9 cellular contexts compared by ENCODE assay signal in genomic region chr12:121801601-121802484, GRCh38. TPM values are rescaled to one million over a fixed set of nuclear protein-coding genes. Genes with fewer than 3 reads are reported as not detected.
DNase-seq lines count a peak whose midpoint lies in the region; ATAC-seq, FAIRE-seq and TF ChIP-seq lines count a peak whose summit lies in the region.
"Had no signal": no experiment of that assay in that cellular context is flagged by ENCODE, and none has a peak within 500 bp of the region (broad histone marks: within the 10 kb centered on the region; RNA-seq: fewer than 3 reads in every experiment).

No MANE protein-coding gene starts in this region.

- peak overlapping the region; percentile 100; the same call in 1 of the 2 replicates for H4K8ac ChIP-seq in H1 (ENCODE audit: extremely low read depth, insufficient read depth, low read length)

- peak in 1 of 2 experiments; percentile 67; a peak in 1 of 3 replicates for TF ChIP-seq POLR2A in H1 (IDR thresholded peaks at IDR 0.05; ENCODE audit: control extremely low read depth in 1 of 2, low read depth in 2 of 2, low read length in 2 of 2)

- DNase-seq in Daoy (ENCODE audit: low read depth) = peak; percentile 54
- DNase-seq in NCI-H1105 treated with DMSO at 0.1 percent for 48 hours (lab: John Stamatoyannopoulos, UW) = peak; percentile 84
- DNase-seq in H1 (ENCODE audit: low read depth in 1 of 2, low spot score in 2 of 2) = no peak
- no peak for DNase-seq in HK-2 (ENCODE audit: unreplicated experiment)
- no peak for DNase-seq in islet precursor cell

- peak overlapping the region; percentile 96 for H2BK5ac ChIP-seq in H1 (ENCODE audit: low read depth, low read length)

- peak overlapping the region; percentile 87 for H3K4ac ChIP-seq in H1 (replicated peaks; ENCODE audit: insufficient read length, low read depth, low read length)

- no peak overlapping the region for H2BK20ac ChIP-seq in H1 (ENCODE audit: low read length)

- peaks cover 9% of the 10 kb centered on the region for H3K79me1 ChIP-seq in H1 (ENCODE audit: low read depth, low read length)

- ATAC-seq in GM18498 (IDR thresholded peaks at IDR 0.05; ENCODE audit: unreplicated experiment) = no peak

- H2BK12ac ChIP-seq in H1 (ENCODE audit: low read depth, low read length) = peak overlapping the region; percentile 41; the same call in 1 of the 2 replicates

- CTCF ChIA-PET in H1 (lab: Charles Lee; ENCODE audit: partially characterized antibody) = interaction anchor here (0.6 to 12.0 kb wide), 7 partner anchors 6 to 133 kb away, joined by 3 to 363 read pairs (median 6); partner anchors contain the start of genes PSMD9 and RHOF

- TF ChIP-seq EP300 in H1 (IDR thresholded peaks at IDR 0.05; ENCODE audit: borderline replicate concordance in 1 of 2, low read depth in 2 of 2, low read length in 2 of 2) = no peak

- peak overlapping the region; percentile 69 for H2AK5ac ChIP-seq in H1 (ENCODE audit: low read depth, low read length)

- peaks cover 11 to 35% (median 25%) of the 10 kb centered on the region in 4 experiments for H3K4me1 ChIP-seq in H1 (replicated peaks in 1 of 4; ENCODE audit: control insufficient read depth in 3 of 4, insufficient read depth in 4 of 4, low read length in 3 of 4)
- H3K4me1 ChIP-seq in muscle layer of colon (ENCODE audit: insufficient read depth, low read length) = peaks cover 36% of the 10 kb centered on the region

- H3K4me2 ChIP-seq in H1 (ENCODE audit: insufficient read depth in 1 of 2, low read depth in 2 of 2, low read length in 2 of 2) = peak overlapping the region; percentile 83 to 92

- no peaks in the 10 kb centered on the region for H3K9me3 ChIP-seq in H1 (ENCODE audit: insufficient read depth in 2 of 2, low read depth in 1 of 2, low read length in 1 of 2)
- H3K9me3 ChIP-seq in muscle layer of colon (ENCODE audit: low read length) = no peaks in the 10 kb centered on the region

- peaks cover 0 to 43% of the 10 kb centered on the region in 2 experiments; a peak in 2 of 4 replicates for H3K79me2 ChIP-seq in H1 (ENCODE audit: control insufficient read depth in 1 of 2, insufficient read depth in 2 of 2, low read length in 2 of 2)

- H2AFZ ChIP-seq in H1 (ENCODE audit: low read length) = no peak overlapping the region

- H4K20me1 ChIP-seq in H1 (replicated peaks in 1 of 2; ENCODE audit: control insufficient read depth in 1 of 2, insufficient read depth in 2 of 2, low read length in 2 of 2) = peaks cover 8 to 10% of the 10 kb centered on the region in 2 experiments

- no peak for TF ChIP-seq RAD21 in H1 (IDR thresholded peaks at IDR 0.05 in 1 of 2, conservative IDR thresholded peaks at IDR 0.05 in 1 of 2; ENCODE audit: low read depth in 2 of 2, low read length in 2 of 2)

- peak overlapping the region; percentile 83 for H4K91ac ChIP-seq in H1 (replicated peaks; ENCODE audit: insufficient read length, low read length)

- H3K9ac ChIP-seq in H1 (replicated peaks in 1 of 4; ENCODE audit: extremely low read depth in 1 of 4, low read depth in 3 of 4, low read length in 3 of 4) = peak overlapping the region; percentile 93 to 100 (median 98)
- peak overlapping the region; percentile 97 for H3K9ac ChIP-seq in muscle layer of colon (ENCODE audit: low read length)

- TF ChIP-seq CTCF in WI38 (IDR thresholded peaks at IDR 0.05; ENCODE audit: low read depth, low read length) (no peak), H1 (IDR thresholded peaks at IDR 0.05; ENCODE audit: control extremely low read depth in 1 of 3, insufficient read depth in 1 of 3, low read depth in 1 of 3, low read length in 3 of 3) (no peak)

- H2BK120ac ChIP-seq in H1 (replicated peaks; ENCODE audit: low read depth, low read length) = peak overlapping the region; percentile 51

- H3K14ac ChIP-seq in H1 (ENCODE audit: insufficient read length) = no peak overlapping the region

- H3K23me2 ChIP-seq in H1 (ENCODE audit: low read depth, low read length) = peaks cover 30% of the 10 kb centered on the region

- no peak overlapping the region for H3K23ac ChIP-seq in H1 (ENCODE audit: insufficient read length)

- H3K18ac ChIP-seq in H1 (ENCODE audit: extremely low read depth, low read length) = peak overlapping the region; percentile 72

- no peaks in the 10 kb centered on the region for H3K27me3 ChIP-seq in H1 (replicated peaks in 1 of 4; ENCODE audit: control insufficient read depth in 3 of 4, extremely low read depth in 1 of 4, insufficient read depth in 3 of 4, low read length in 3 of 4)
- H3K27me3 ChIP-seq in muscle layer of colon (ENCODE audit: control insufficient read depth in 1 of 2, insufficient read depth in 2 of 2, low read length in 2 of 2) = no peaks in the 10 kb centered on the region

- peak overlapping the region; percentile 80 for H3K4me3 ChIP-seq in WI38 (ENCODE audit: low read depth, low read length)
- H3K4me3 ChIP-seq in H1 (ENCODE audit: extremely low read depth in 1 of 4, insufficient read depth in 2 of 4, low read depth in 3 of 4, low read length in 4 of 4) = peak overlapping the region; percentile 70 to 88 (median 81)
- H3K4me3 ChIP-seq in muscle layer of colon (ENCODE audit: low read depth in 1 of 2, low read length in 2 of 2) = peak overlapping the region; percentile 60 to 76

- POLR2A ChIA-PET in H1 (lab: Charles Lee; ENCODE audit: partially characterized antibody) = interaction anchor here (0.6 to 34.9 kb wide), 27 partner anchors 2 to 325 kb away, joined by 3 to 958 read pairs (median 3); partner anchors contain the start of genes CFAP251, ORAI1, PSMD9 and RHOF

- WGBS in H1 (ENCODE audit: extremely low coverage in 1 of 2, insufficient coverage in 1 of 2, insufficient read length in 1 of 2, insufficient replicate concordance in 2 of 2, low coverage in 1 of 2, low lambda C conversion rate in 2 of 2, missing lambda C conversion rate in 1 of 2), 2 experiments = 2% methylated on average over 18 of the region's 18 CpGs; no CpG with 5 or more reads in 1 of the 2 experiments

- no peak for FAIRE-seq in H1 (lab: Jason Lieb, UNC)

- H4K5ac ChIP-seq in H1 (ENCODE audit: insufficient read length, low read depth, low read length) = peak overlapping the region; percentile 81

- H3K36me3 ChIP-seq in H1 (ENCODE audit: control insufficient read depth in 2 of 4, insufficient read depth in 4 of 4, low read length in 3 of 4) (peaks cover 0 to 16% (median 1%) of the 10 kb centered on the region in 4 experiments; a peak in 3 of 8 replicates), muscle layer of colon (ENCODE audit: insufficient read depth, low read length) (peaks cover 11% of the 10 kb centered on the region)

- H3K27ac ChIP-seq in H1 (ENCODE audit: low read depth, low read length) (peak overlapping the region; percentile 97), muscle layer of colon (ENCODE audit: low read depth, low read length) (peak overlapping the region; percentile 91)

- H3K56ac ChIP-seq in H1 (replicated peaks; ENCODE audit: insufficient read length, low read depth, low read length) = peak overlapping the region; percentile 93

- H2BK15ac ChIP-seq in H1 (ENCODE audit: low read length) = no peak overlapping the region

TF ChIP-seq in H1, 55 proteins besides CTCF, POLR2A, EP300 and RAD21:
- TF ChIP-seq PHF8 (conservative IDR thresholded peaks at IDR 0.05; ENCODE audit: low read depth, low read length) = 0 out of 2 replicates have a peak, but pooled peaks have one; percentile 2
- peak; percentile 13 for TF ChIP-seq ASH2L (IDR thresholded peaks at IDR 0.05; ENCODE audit: low read length)
- peak; percentile 71 for TF ChIP-seq TBP (IDR thresholded peaks at IDR 0.05; ENCODE audit: low read depth, low read length)
- peak; percentile 55 for TF ChIP-seq TAF7 (optimal IDR thresholded peaks at IDR 0.05; ENCODE audit: borderline replicate concordance, low read depth, low read length)
- TF ChIP-seq TAF1 (IDR thresholded peaks at IDR 0.05; ENCODE audit: low read depth, low read length) = peak; percentile 78
- TF ChIP-seq MAFK (IDR thresholded peaks at IDR 0.05; ENCODE audit: low read depth, low read length) = no peak
- peak; percentile 56; the same call in 1 of the 2 replicates for TF ChIP-seq CHD1 (IDR thresholded peaks at IDR 0.05; ENCODE audit: low read depth, low read length)
- no peak for TF ChIP-seq TCF12 (IDR thresholded peaks at IDR 0.05; ENCODE audit: low read depth, low read length)

RNA-seq across cellular contexts. Expression of gene SETD1B, which starts 2.0 kb away (rescaled TPM):
- 2.3 and 2.6 TPM in 2 replicates for total RNA-seq in Daoy (2014; rRNA removed; shearing (Covaris generic))
- 17.7 and 17.8 TPM in 2 replicates for total RNA-seq in H1 (2021; fragmentation: NEBNext Ultra II Directional; extraction: Animal tissue kit (Norgen Biotek cat#: 25700))
- polyA plus RNA-seq in H1 (2011; rRNA removed) = 1.3 and 2.3 TPM in 2 replicates
- 1.2 TPM for polyA plus RNA-seq in H1 (2011; cell fraction: cytosol; rRNA removed)
- polyA plus RNA-seq in H1 (2011; cell fraction: nucleus; rRNA removed) = 4.1 TPM
- polyA plus RNA-seq in H1 (2012, experiment 1 of 2) = 6.5 to 10.1 TPM (median 8.7 TPM) in 4 replicates
- polyA plus RNA-seq in H1 (2012, experiment 2 of 2) = 4.9 TPM
- 6.6 TPM for polyA plus RNA-seq in H1 (2013, experiment 1 of 2)
- 5.8 TPM for polyA plus RNA-seq in H1 (2013, experiment 2 of 2)
- polyA minus RNA-seq in H1 (2011; rRNA and poly(A)+ RNA removed) = 1.5 and 2.3 TPM in 2 replicates
- polyA minus RNA-seq in H1 (2011; cell fraction: cytosol; rRNA and poly(A)+ RNA removed) = 5.3 TPM
- polyA minus RNA-seq in H1 (2011; cell fraction: nucleus; rRNA and poly(A)+ RNA removed) = 4.7 TPM

RNA-seq across cellular contexts. Expression of gene RHOF, which starts 8.4 kb away (rescaled TPM):
- 16.1 and 19.1 TPM in 2 replicates for total RNA-seq in Daoy (2014; rRNA removed; shearing (Covaris generic))
- 31.0 and 31.9 TPM in 2 replicates for total RNA-seq in H1 (2021; fragmentation: NEBNext Ultra II Directional; extraction: Animal tissue kit (Norgen Biotek cat#: 25700))
- 23.8 and 33.2 TPM in 2 replicates for polyA plus RNA-seq in H1 (2011; rRNA removed)
- 24.2 TPM for polyA plus RNA-seq in H1 (2011; cell fraction: cytosol; rRNA removed)
- 46.5 TPM for polyA plus RNA-seq in H1 (2011; cell fraction: nucleus; rRNA removed)
- polyA plus RNA-seq in H1 (2012, experiment 1 of 2) = 13.3 to 22.8 TPM (median 17.1 TPM) in 4 replicates
- polyA plus RNA-seq in H1 (2012, experiment 2 of 2) = 10.2 TPM
- polyA plus RNA-seq in H1 (2013, experiment 1 of 2) = 16.3 TPM
- 14.9 TPM for polyA plus RNA-seq in H1 (2013, experiment 2 of 2)
- polyA minus RNA-seq in H1 (2011; rRNA and poly(A)+ RNA removed) = 15.0 and 16.7 TPM in 2 replicates
- 27.1 TPM for polyA minus RNA-seq in H1 (2011; cell fraction: cytosol; rRNA and poly(A)+ RNA removed)
- 45.4 TPM for polyA minus RNA-seq in H1 (2011; cell fraction: nucleus; rRNA and poly(A)+ RNA removed)

RNA-seq across cellular contexts. Expression of gene HPD, which starts 56.8 kb away (rescaled TPM):
- not detected in 2 replicates for total RNA-seq in Daoy (2014; rRNA removed; shearing (Covaris generic))
- 0.38 and 0.56 TPM in 2 replicates for total RNA-seq in H1 (2021; fragmentation: NEBNext Ultra II Directional; extraction: Animal tissue kit (Norgen Biotek cat#: 25700))
- 0.28 and 0.48 TPM in 2 replicates for polyA plus RNA-seq in H1 (2011; rRNA removed)
- 0.47 TPM for polyA plus RNA-seq in H1 (2011; cell fraction: cytosol; rRNA removed)
- 0.20 TPM for polyA plus RNA-seq in H1 (2011; cell fraction: nucleus; rRNA removed)
- 0.29 to 1.0 TPM (median 0.42 TPM) in 4 replicates for polyA plus RNA-seq in H1 (2012, experiment 1 of 2)
- polyA plus RNA-seq in H1 (2012, experiment 2 of 2) = 0.56 TPM
- 0.55 TPM for polyA plus RNA-seq in H1 (2013, experiment 1 of 2)
- polyA plus RNA-seq in H1 (2013, experiment 2 of 2) = 0.42 TPM
- polyA minus RNA-seq in H1 (2011; rRNA and poly(A)+ RNA removed) = 0.09 and 0.24 TPM in 2 replicates
- not detected for polyA minus RNA-seq in H1 (2011; cell fraction: cytosol; rRNA and poly(A)+ RNA removed)
- not detected for polyA minus RNA-seq in H1 (2011; cell fraction: nucleus; rRNA and poly(A)+ RNA removed)
- total RNA-seq: T-helper 2 cell treated with Interferon-gamma antibody and Interleukin-4, amounts not matched to agents 100 ng/mL and 5 ng/mL, for 36 hours had no signal

Comparison
In these comparisons a context has a peak if more than half of its experiments do, and no peak if none do; other contexts are left out.
1. DNase-seq: peak in Daoy (single experiment) and NCI-H1105 treated with DMSO at 0.1 percent for 48 hours (single experiment); none in H1 (0 of 2), HK-2 (single experiment) and islet precursor cell (single experiment).
2. Peak in every context shown above with its lines, with median percentiles within 50 percentile points of each other: H3K4me3 ChIP-seq.